In genomic region chr2:23285076-23285795, GRCh38 we compare ENCODE assay signal across 17 cellular contexts.
"Had no signal": no experiment of that assay in that cellular context is flagged by ENCODE, and none has a peak within 500 bp of the region (broad histone marks: within the 10 kb centered on the region; RNA-seq: fewer than 3 reads in every experiment).

No MANE protein-coding gene starts in this region.

- H3K4me3 ChIP-seq: gastrocnemius medialis, prostate gland, right lobe of liver, suprapubic skin, upper lobe of right lung had no signal

- H3K9me3 Mint-ChIP-seq: activated CD4-positive, alpha-beta memory T cell treated with anti-CD3 and anti-CD28 coated beads for 36 hours; activated T-cell treated with anti-CD3 and anti-CD28 coated beads, Interleukin-2, amount 50 U/mL, for 4 hours had no signal

- H3K4me1 Mint-ChIP-seq: naive thymus-derived CD4-positive, alpha-beta T cell had no signal

- H3K4me1 ChIP-seq: prostate gland, right lobe of liver had no signal

- H3K27ac ChIP-seq: right lobe of liver, upper lobe of right lung had no signal

- H3K27ac Mint-ChIP-seq: activated CD4-positive, alpha-beta memory T cell treated with anti-CD3 and anti-CD28 coated beads for 36 hours; activated naive CD8-positive, alpha-beta T cell; naive thymus-derived CD4-positive, alpha-beta T cell had no signal

- ATAC-seq: activated T-cell treated with anti-CD3 and anti-CD28 coated beads, Interleukin-2, amount 50 U/mL, for 4 hours; gastrocnemius medialis; naive thymus-derived CD4-positive, alpha-beta T cell; stimulated activated naive CD8-positive, alpha-beta T cell treated with anti-CD3 and anti-CD28 coated beads, Interleukin-15, Interleukin-2, amounts not matched to agents 100 U/mL and 50 U/mL, for 24 hours; upper lobe of right lung had no signal

- H3K27me3 ChIP-seq: gastrocnemius medialis, right lobe of liver, suprapubic skin, upper lobe of right lung had no signal

- H3K9me3 ChIP-seq: gastrocnemius medialis, prostate gland, right lobe of liver, suprapubic skin, upper lobe of right lung had no signal

- H3K36me3 Mint-ChIP-seq: activated CD4-positive, alpha-beta memory T cell treated with anti-CD3 and anti-CD28 coated beads for 36 hours; activated naive CD8-positive, alpha-beta T cell; naive thymus-derived CD4-positive, alpha-beta T cell had no signal

- H3K27me3 Mint-ChIP-seq: activated CD4-positive, alpha-beta memory T cell treated with anti-CD3 and anti-CD28 coated beads for 36 hours had no signal

- DNase-seq: activated CD4-positive, alpha-beta memory T cell treated with anti-CD3 and anti-CD28 coated beads for 36 hours; activated gamma-delta T cell; activated T-cell treated with anti-CD3 and anti-CD28 coated beads, Interleukin-2, amount 50 U/mL, for 4 hours; amygdala; gastrocnemius medialis; kidney glomerular epithelial cell; midbrain; naive thymus-derived CD4-positive, alpha-beta T cell; nucleus accumbens; right lobe of liver; stimulated activated CD4-positive, alpha-beta T cell treated with anti-CD3 and anti-CD28 coated beads, Interleukin-2, amount 100 ng/mL, for 48 hours; stimulated activated naive CD8-positive, alpha-beta T cell treated with anti-CD3 and anti-CD28 coated beads, Interleukin-15, Interleukin-2, amounts not matched to agents 100 U/mL and 50 U/mL, for 24 hours; T-helper 9 cell; upper lobe of right lung had no signal

- H3K36me3 ChIP-seq: gastrocnemius medialis, prostate gland, right lobe of liver, suprapubic skin, upper lobe of right lung had no signal

- H3K4me3 Mint-ChIP-seq: activated CD4-positive, alpha-beta memory T cell treated with anti-CD3 and anti-CD28 coated beads for 36 hours; activated naive CD8-positive, alpha-beta T cell; activated T-cell treated with anti-CD3 and anti-CD28 coated beads, Interleukin-2, amount 50 U/mL, for 4 hours; naive thymus-derived CD4-positive, alpha-beta T cell had no signal
